Comparison of ENCODE assay signal across 32 cellular contexts in the genomic region with DNA sequence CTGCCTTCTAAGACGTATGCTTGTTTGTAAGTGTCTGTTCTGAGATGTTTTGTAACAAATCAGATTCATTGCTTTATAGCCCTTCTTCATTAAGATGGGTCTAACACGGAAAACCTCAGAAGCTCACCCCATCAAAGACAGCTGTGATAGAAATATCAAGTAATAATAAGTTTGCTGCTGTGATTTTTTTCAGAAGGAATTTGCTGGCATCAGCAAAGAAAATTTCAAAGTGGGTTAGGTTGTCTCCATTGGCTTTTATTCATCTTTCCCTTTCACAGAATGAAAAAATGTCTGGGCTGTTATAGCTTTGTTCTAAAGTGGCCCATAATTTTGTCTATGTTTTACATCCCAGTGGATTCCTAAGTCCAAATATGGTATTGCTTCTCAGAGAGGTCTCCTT.
"Had no signal": no experiment of that assay in that cellular context is flagged by ENCODE, and none has a peak within 500 bp of the region (broad histone marks: within the 10 kb centered on the region; RNA-seq: fewer than 3 reads in every experiment).

No MANE protein-coding gene starts in this region.

- H3K36me3 Mint-ChIP-seq: WTC11 had no signal

- H3K9me3 ChIP-seq: colonic mucosa, esophagus squamous epithelium, gastroesophageal sphincter had no signal

- H3K4me3 Mint-ChIP-seq: activated CD4-positive, alpha-beta memory T cell treated with anti-CD3 and anti-CD28 coated beads, Interleukin-2, amount 10 ng/mL, durations not matched to agents 7 days and 5 days; activated CD4-positive, alpha-beta T cell treated with anti-CD3 and anti-CD28 coated beads, Interleukin-2, amount 10 ng/mL, durations not matched to agents 7 days and 5 days; activated naive CD8-positive, alpha-beta T cell; activated T-cell treated with anti-CD3 and anti-CD28 coated beads, Interleukin-2, amount 50 U/mL, for 24 hours; activated T-cell treated with anti-CD3 and anti-CD28 coated beads, Interleukin-2, amount 50 U/mL, for 72 hours; WTC11 had no signal

- H3K9me3 Mint-ChIP-seq: activated CD4-positive, alpha-beta memory T cell treated with anti-CD3 and anti-CD28 coated beads, Interleukin-2, amount 10 ng/mL, durations not matched to agents 7 days and 5 days; activated T-cell treated with anti-CD3 and anti-CD28 coated beads, Interleukin-2, amount 50 U/mL, for 24 hours; activated T-cell treated with anti-CD3 and anti-CD28 coated beads, Interleukin-2, amount 50 U/mL, for 72 hours; WTC11 had no signal

- H3K27ac Mint-ChIP-seq: activated CD4-positive, alpha-beta memory T cell treated with anti-CD3 and anti-CD28 coated beads, Interleukin-2, amount 10 ng/mL, durations not matched to agents 7 days and 5 days; activated CD4-positive, alpha-beta T cell treated with anti-CD3 and anti-CD28 coated beads, Interleukin-2, amount 10 ng/mL, durations not matched to agents 7 days and 5 days; activated naive CD8-positive, alpha-beta T cell; activated T-cell treated with anti-CD3 and anti-CD28 coated beads, Interleukin-2, amount 50 U/mL, for 24 hours; activated T-cell treated with anti-CD3 and anti-CD28 coated beads, Interleukin-2, amount 50 U/mL, for 72 hours had no signal

- H3K4me3 ChIP-seq: colonic mucosa, esophagus squamous epithelium, gastroesophageal sphincter had no signal

- H3K4me1 ChIP-seq: colonic mucosa had no signal

- FAIRE-seq: endometrium, endothelial cell of umbilical vein, TTC549 had no signal

- H3K27me3 ChIP-seq: brain microvascular endothelial cell, colonic mucosa, esophagus squamous epithelium, gastroesophageal sphincter had no signal

- H3K27ac ChIP-seq: brain microvascular endothelial cell, colonic mucosa, epithelial cell of prostate, esophagus squamous epithelium, gastroesophageal sphincter, VCaP had no signal

- H3K27me3 Mint-ChIP-seq: activated CD4-positive, alpha-beta memory T cell treated with anti-CD3 and anti-CD28 coated beads, Interleukin-2, amount 10 ng/mL, durations not matched to agents 7 days and 5 days; activated CD4-positive, alpha-beta T cell treated with anti-CD3 and anti-CD28 coated beads, Interleukin-2, amount 10 ng/mL, durations not matched to agents 7 days and 5 days; activated naive CD8-positive, alpha-beta T cell; activated T-cell treated with anti-CD3 and anti-CD28 coated beads, Interleukin-2, amount 50 U/mL, for 24 hours had no signal

- DNase-seq: activated CD4-positive, alpha-beta memory T cell treated with anti-CD3 and anti-CD28 coated beads, Interleukin-2, amount 10 ng/mL, durations not matched to agents 7 days and 5 days; activated CD4-positive, alpha-beta T cell treated with anti-CD3 and anti-CD28 coated beads for 1 hour; activated CD4-positive, alpha-beta T cell treated with anti-CD3 and anti-CD28 coated beads for 4 hours; activated CD4-positive, alpha-beta T cell treated with anti-CD3 and anti-CD28 coated beads, Interleukin-2, amount 10 ng/mL, durations not matched to agents 7 days and 5 days; activated CD4-positive, alpha-beta T cell treated with anti-CD3 and anti-CD28 coated beads, Interleukin-2, amount 50 U/mL, for 4 hours; activated CD8-positive, alpha-beta memory T cell treated with anti-CD3 and anti-CD28 coated beads, Interleukin-2, amount 50 U/mL, for 48 hours; activated effector memory CD4-positive, alpha-beta T cell treated with Interleukin-2 at 50 U/mL for 16 hours; activated gamma-delta T cell treated with Interleukin-2 at 50 U/mL for 16 hours; activated naive CD4-positive, alpha-beta T cell treated with anti-CD3 and anti-CD28 coated beads, Interleukin-2, amount 50 U/mL, for 16 hours; activated naive CD4-positive, alpha-beta T cell treated with Interleukin-2 at 50 U/mL for 16 hours; activated T-cell treated with anti-CD3 and anti-CD28 coated beads for 4 hours; activated T-cell treated with anti-CD3 and anti-CD28 coated beads, Interleukin-2, amount 50 U/mL, for 24 hours; activated T-cell treated with anti-CD3 and anti-CD28 coated beads, Interleukin-2, amount 50 U/mL, for 72 hours; amniotic stem cell; anterior cingulate cortex; brain microvascular endothelial cell; caudate nucleus; colonic mucosa; effector CD8-positive, alpha-beta T cell; esophagus squamous epithelium; foreskin melanocyte; head of caudate nucleus; T-helper 1 cell; T-helper 2 cell had no signal

- H3K36me3 ChIP-seq: brain microvascular endothelial cell, colonic mucosa, esophagus squamous epithelium, gastroesophageal sphincter had no signal

- ATAC-seq: activated T-cell treated with anti-CD3 and anti-CD28 coated beads, Interleukin-2, amount 50 U/mL, for 72 hours; gastroesophageal sphincter; WTC11 had no signal
